Comparison of ENCODE assay signal across 1 cellular context in the genomic region with DNA sequence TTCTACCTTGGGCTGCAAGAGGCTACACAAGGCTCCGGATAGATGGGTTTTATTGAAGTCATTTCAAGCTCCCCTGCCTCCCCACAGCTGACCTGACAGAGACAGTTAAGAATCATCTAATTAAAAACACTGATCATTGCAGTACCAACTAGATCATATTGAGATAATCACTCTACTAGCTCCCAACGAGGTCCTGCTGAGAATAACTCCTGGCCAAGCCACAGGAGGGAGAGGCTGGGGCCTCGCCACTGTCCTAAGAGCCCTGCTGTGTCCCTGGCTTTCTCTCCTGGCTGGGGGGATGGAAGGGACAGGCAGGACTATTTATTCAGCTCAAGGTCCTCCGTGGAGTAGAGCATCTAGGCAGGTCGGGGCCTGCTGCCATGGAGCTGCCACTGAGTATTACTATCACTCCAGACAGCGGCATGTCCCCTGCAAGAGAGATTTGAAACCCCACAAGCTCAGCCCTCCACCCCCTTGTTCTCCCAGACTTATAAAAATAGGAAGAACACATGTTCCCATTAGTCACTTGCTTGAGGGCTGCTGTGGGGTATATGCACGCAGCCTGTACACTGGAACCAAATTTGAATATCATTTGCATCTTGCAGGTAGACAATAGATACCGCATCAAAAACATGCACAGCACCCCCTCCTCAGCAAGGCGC.
TF ChIP-seq lines count a peak whose summit lies in the region.

No MANE protein-coding gene starts in this region.

TF ChIP-seq in GM23338, 12 proteins besides CTCF, POLR2A, EP300 and RAD21:
- TF ChIP-seq ZNF462 (CRISPR knock-in tag; IDR thresholded peaks at IDR 0.05), result no peak
- no peak for TF ChIP-seq ZNF331 (CRISPR knock-in tag; IDR thresholded peaks at IDR 0.05; ENCODE audit: low read depth)
- no peak for TF ChIP-seq CREB1 (CRISPR knock-in tag; IDR thresholded peaks at IDR 0.05; ENCODE audit: low read depth)
- TF ChIP-seq STAT1 (IDR thresholded peaks at IDR 0.05; ENCODE audit: unreplicated experiment), result no peak
- TF ChIP-seq ZNF114 (CRISPR knock-in tag; IDR thresholded peaks at IDR 0.05), result no peak
- no peak for TF ChIP-seq EZH2 (IDR thresholded peaks at IDR 0.05; ENCODE audit: low read depth, unreplicated experiment)
- TF ChIP-seq EZH2phosphoT487 (IDR thresholded peaks at IDR 0.05; ENCODE audit: unreplicated experiment), result no peak
- no peak for TF ChIP-seq JUNB (IDR thresholded peaks at IDR 0.05; ENCODE audit: unreplicated experiment)
- TF ChIP-seq NANOG (IDR thresholded peaks at IDR 0.05; ENCODE audit: borderline replicate concordance), result no peak
- no peak for TF ChIP-seq REST (IDR thresholded peaks at IDR 0.05; ENCODE audit: unreplicated experiment)
- TF ChIP-seq, protein P1, sequence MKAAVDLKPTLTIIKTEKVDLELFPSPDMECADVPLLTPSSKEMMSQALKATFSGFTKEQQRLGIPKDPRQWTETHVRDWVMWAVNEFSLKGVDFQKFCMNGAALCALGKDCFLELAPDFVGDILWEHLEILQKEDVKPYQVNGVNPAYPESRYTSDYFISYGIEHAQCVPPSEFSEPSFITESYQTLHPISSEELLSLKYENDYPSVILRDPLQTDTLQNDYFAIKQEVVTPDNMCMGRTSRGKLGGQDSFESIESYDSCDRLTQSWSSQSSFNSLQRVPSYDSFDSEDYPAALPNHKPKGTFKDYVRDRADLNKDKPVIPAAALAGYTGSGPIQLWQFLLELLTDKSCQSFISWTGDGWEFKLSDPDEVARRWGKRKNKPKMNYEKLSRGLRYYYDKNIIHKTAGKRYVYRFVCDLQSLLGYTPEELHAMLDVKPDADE (IDR thresholded peaks at IDR 0.05), result no peak
- TF ChIP-seq POLR2AphosphoS5 (IDR thresholded peaks at IDR 0.05; ENCODE audit: low read depth), result no peak
